ENCODE assay signal across 1 cellular context in the genomic region with DNA sequence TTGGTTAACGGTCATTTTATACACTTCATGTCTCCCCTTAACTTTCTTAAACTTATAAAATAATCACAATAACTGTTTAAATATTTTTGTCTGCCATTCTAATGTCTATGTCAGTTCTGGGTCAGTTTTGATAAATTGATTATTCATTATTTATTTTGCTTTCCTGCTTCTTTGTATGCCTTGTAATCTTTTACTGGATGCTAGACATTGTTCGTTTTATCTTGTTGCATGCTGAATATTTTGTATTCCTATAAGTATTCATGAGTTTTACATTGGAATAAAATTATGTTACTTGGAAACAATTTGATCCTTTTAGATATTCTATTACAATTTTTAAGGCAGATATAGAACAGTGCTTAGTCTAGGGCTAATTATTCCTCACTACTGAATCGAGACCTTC.
TF ChIP-seq lines count a peak whose summit lies in the region.

No MANE protein-coding gene starts in this region.

TF ChIP-seq in HCT116, 20 proteins besides CTCF, POLR2A, EP300 and RAD21 (continued from another document):
- TF ChIP-seq REST (IDR thresholded peaks at IDR 0.05; ENCODE audit: low read depth) (no peak), YY1 (IDR thresholded peaks at IDR 0.05; ENCODE audit: extremely low read depth, insufficient replicate concordance, low read depth, low read length) (no peak), EZH2phosphoT487 (IDR thresholded peaks at IDR 0.05; ENCODE audit: borderline replicate concordance) (no peak), EZH2 (IDR thresholded peaks at IDR 0.05) (no peak), CEBPB (IDR thresholded peaks at IDR 0.05; ENCODE audit: low read depth) (no peak), EGR1 (IDR thresholded peaks at IDR 0.05; ENCODE audit: low read depth) (no peak), ZNF274 (IDR thresholded peaks at IDR 0.05; ENCODE audit: low read depth, low read length) (no peak), JUND (IDR thresholded peaks at IDR 0.05) (no peak), ELF1 (IDR thresholded peaks at IDR 0.05; ENCODE audit: borderline replicate concordance, low read depth) (no peak)
- TF ChIP-seq, protein P1, sequence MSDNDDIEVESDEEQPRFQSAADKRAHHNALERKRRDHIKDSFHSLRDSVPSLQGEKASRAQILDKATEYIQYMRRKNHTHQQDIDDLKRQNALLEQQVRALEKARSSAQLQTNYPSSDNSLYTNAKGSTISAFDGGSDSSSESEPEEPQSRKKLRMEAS (IDR thresholded peaks at IDR 0.05), result no peak
